ENCODE assay signal across 9 cellular contexts in the genomic region with DNA sequence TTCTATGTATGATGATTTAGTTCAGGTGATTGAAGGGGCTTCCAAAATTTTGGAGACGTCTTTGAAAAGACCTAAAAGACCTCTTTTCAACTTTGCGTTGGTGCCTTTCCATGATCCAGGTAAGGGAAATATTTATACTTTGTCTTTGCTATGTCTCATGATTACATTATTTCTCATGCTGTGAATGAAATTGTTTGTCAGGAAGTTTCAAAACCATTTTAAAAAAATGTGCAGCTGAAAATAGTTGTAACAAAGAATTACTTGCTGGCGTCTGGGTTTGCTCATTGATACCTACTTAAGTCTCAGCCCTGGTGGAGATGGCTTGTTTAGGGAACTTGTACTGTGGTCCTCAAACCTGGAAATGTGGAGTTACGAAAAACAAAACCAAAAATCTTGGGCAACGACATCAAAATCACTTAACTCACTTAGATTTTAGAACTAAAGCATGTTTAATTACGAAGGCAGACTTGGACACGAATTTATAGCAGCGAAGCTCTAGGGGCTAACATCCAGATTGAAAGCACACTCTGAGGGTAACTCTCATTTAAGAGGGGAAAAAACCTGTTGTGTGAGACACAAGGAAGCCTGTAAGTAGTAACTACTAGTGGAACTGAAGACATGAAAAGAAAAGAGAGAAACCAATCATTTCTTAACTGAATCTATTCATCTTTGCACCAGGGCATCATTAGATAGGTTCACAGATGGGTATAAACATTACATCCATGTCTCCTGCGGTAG. TPM values are rescaled to one million over a fixed set of nuclear protein-coding genes. Genes with fewer than 3 reads are reported as not detected.
DNase-seq lines count a peak whose midpoint lies in the region; ATAC-seq and TF ChIP-seq lines count a peak whose summit lies in the region.
"Had no signal": no experiment of that assay in that cellular context is flagged by ENCODE, and none has a peak within 500 bp of the region (broad histone marks: within the 10 kb centered on the region; RNA-seq: fewer than 3 reads in every experiment).

No MANE protein-coding gene starts in this region.

- no peaks in the 10 kb centered on the region for H3F3A ChIP-seq in smooth muscle cell (ENCODE audit: low read depth)

- TF ChIP-seq CTCF in activated B cell treated with CpG ODN at 0.5 μM for 24 hours (IDR thresholded peaks at IDR 0.05) (no peak), smooth muscle cell (IDR thresholded peaks at IDR 0.05; ENCODE audit: borderline replicate concordance, insufficient read depth, poor library complexity, severe bottlenecking) (no peak)

- H3K4me1 ChIP-seq in iPS-15b (ENCODE audit: control insufficient read depth, insufficient read depth, low read length) (peaks cover 10% of the 10 kb centered on the region), smooth muscle cell (ENCODE audit: low read depth) (peaks cover 3% of the 10 kb centered on the region)

- ATAC-seq in activated B cell treated with CpG ODN at 0.5 μM for 24 hours (ENCODE audit: low read depth) (no peak), HG02759 (IDR thresholded peaks at IDR 0.05; ENCODE audit: unreplicated experiment) (no peak)

- no peaks in the 10 kb centered on the region for H4K20me1 ChIP-seq in smooth muscle cell (ENCODE audit: low read depth)

- H3K9me3 Mint-ChIP-seq in activated B cell treated with CpG ODN at 0.5 μM for 24 hours: peaks cover 18% of the 10 kb centered on the region

- WGBS in smooth muscle cell (ENCODE audit: low lambda C conversion rate): 39% methylated on average over 9 of the region's 9 CpGs

- H3K27ac ChIP-seq in smooth muscle cell (ENCODE audit: low read depth): peak overlapping the region; percentile 49

- H3K9ac ChIP-seq in iPS-15b (ENCODE audit: low read depth, low read length) (no peak overlapping the region), smooth muscle cell (ENCODE audit: low read depth) (peak overlapping the region; percentile 64)

- intact Hi-C loops in activated B cell treated with CpG ODN at 0.5 μM for 24 hours (cut with micrococcal nuclease): no loop called here

- CTCF ChIA-PET in activated B cell treated with CpG ODN at 0.5 μM for 24 hours (lab: Charles Lee): no interaction called here

- peaks cover 55% of the 10 kb centered on the region for H3K79me2 ChIP-seq in smooth muscle cell (ENCODE audit: low read depth)

- H3K9me3 ChIP-seq in iPS-15b (ENCODE audit: control insufficient read depth, insufficient read depth, low read length): no peaks in the 10 kb centered on the region
- H3K9me3 ChIP-seq in smooth muscle cell (replicated peaks; ENCODE audit: low read depth): no peaks in the 10 kb centered on the region

- H3K27ac Mint-ChIP-seq in activated B cell treated with CpG ODN at 0.5 μM for 24 hours: no peak overlapping the region

- H3K4me2 ChIP-seq in smooth muscle cell: peak overlapping the region; percentile 90

- peaks cover 32% of the 10 kb centered on the region for H3K27me3 ChIP-seq in iPS-15b (ENCODE audit: control insufficient read depth, insufficient read depth, low read length)
- H3K27me3 ChIP-seq in smooth muscle cell (ENCODE audit: low read depth): no peaks in the 10 kb centered on the region

- H3K4me3 Mint-ChIP-seq in activated B cell treated with CpG ODN at 0.5 μM for 24 hours: peak overlapping the region; percentile 16

- POLR2A ChIA-PET in activated B cell treated with CpG ODN at 0.5 μM for 24 hours (lab: Charles Lee): no interaction called here

- peaks cover 48% of the 10 kb centered on the region for H3K27me3 Mint-ChIP-seq in activated B cell treated with CpG ODN at 0.5 μM for 24 hours

- H3K36me3 ChIP-seq in iPS-15b (ENCODE audit: control insufficient read depth, insufficient read depth, low read length): no peaks in the 10 kb centered on the region
- no peaks in the 10 kb centered on the region for H3K36me3 ChIP-seq in smooth muscle cell (ENCODE audit: low read depth)

- H3K36me3 Mint-ChIP-seq in activated B cell treated with CpG ODN at 0.5 μM for 24 hours (ENCODE audit: low read depth): no peaks in the 10 kb centered on the region

- H2AFZ ChIP-seq in smooth muscle cell (ENCODE audit: low read depth): peak overlapping the region; percentile 88

- peak overlapping the region; percentile 83 for H3K4me3 ChIP-seq in iPS-15b (ENCODE audit: low read depth, low read length)
- peak overlapping the region; percentile 69 for H3K4me3 ChIP-seq in smooth muscle cell

- peaks cover 17% of the 10 kb centered on the region for H3K4me1 Mint-ChIP-seq in activated B cell treated with CpG ODN at 0.5 μM for 24 hours

- DNase-seq in NCI-H82 (lab: John Stamatoyannopoulos, UW): peak; percentile 7
- DNase-seq in NCI-H82 treated with DMSO at 0.1 percent for 48 hours (lab: John Stamatoyannopoulos, UW; ENCODE audit: unreplicated experiment): no peak
- DNase-seq in activated B cell treated with CpG ODN at 0.5 μM for 24 hours: no peak
- DNase-seq in smooth muscle cell (lab: John Stamatoyannopoulos, UW; ENCODE audit: unreplicated experiment): no peak
- DNase-seq in germinal center (ENCODE audit: low spot score): no peak
- no peak for DNase-seq in NCI-H446 treated with DMSO at 0.1 percent for 48 hours (lab: John Stamatoyannopoulos, UW)
- DNase-seq: 8988T had no signal

RNA-seq across cellular contexts. Expression of a gene that starts 0.9 kb away (rescaled TPM):
- total RNA-seq in activated B cell treated with CpG ODN at 0.5 μM for 24 hours (0.02 and 0.27 TPM in 2 replicates), smooth muscle cell (118 and 123 TPM in 2 replicates)
- 15.3 and 18.9 TPM in 2 replicates for polyA plus RNA-seq in smooth muscle cell

Comparison
In these comparisons a context has a peak if more than half of its experiments do, and no peak if none do; other contexts are left out.
1. RNA of a gene that starts 0.9 kb away (total RNA-seq): 118 to 123 TPM in smooth muscle cell; 0.02 to 0.27 TPM in activated B cell treated with CpG ODN at 0.5 μM for 24 hours; every median in the first group is over 10 times any median in the second.